Comparison of ENCODE assay signal across 12 cellular contexts in the genomic region with DNA sequence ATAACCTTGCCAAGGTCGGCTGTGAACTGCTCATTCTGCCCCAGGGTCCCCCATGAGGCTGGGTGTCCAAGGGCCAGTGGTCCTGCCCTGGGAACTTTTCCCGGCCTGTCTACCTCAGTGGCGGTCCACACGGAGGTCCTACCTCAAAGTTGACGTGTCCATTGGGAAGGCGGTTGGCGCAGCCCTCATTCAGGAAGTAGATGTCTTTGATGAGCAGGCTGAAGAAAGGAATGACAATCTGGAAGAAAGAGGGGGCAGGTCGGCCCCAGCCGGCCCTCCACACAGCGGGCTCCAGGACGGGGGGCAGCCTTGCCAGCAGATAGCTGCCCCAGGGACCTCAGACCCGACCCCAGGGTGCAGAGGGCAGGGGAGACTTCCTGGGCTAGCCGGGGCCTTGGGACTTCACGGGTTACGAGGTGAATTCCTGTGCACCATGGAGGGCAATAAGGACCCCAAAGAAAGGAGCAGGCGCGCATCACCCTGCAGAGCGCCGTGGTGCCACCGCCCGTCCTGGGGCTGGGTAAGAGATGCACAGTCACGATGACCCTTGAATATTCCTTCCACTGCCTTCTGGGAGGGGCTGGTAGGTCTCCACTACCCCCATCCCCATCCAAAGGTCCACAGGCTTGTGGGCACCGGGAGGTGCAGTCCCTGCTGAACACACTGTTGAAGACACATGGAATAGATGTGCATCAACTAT.
"Had no signal": no experiment of that assay in that cellular context is flagged by ENCODE, and none has a peak within 500 bp of the region (broad histone marks: within the 10 kb centered on the region; RNA-seq: fewer than 3 reads in every experiment).

No MANE protein-coding gene starts in this region.

- H3K4me3 ChIP-seq: pancreas, transverse colon had no signal

- H3K36me3 ChIP-seq: pancreas, transverse colon had no signal

- ATAC-seq: pancreas, T-helper 17 cell had no signal

- H3K27me3 ChIP-seq: pancreas, transverse colon had no signal

- DNase-seq: activated B cell treated with CpG ODN at 0.5 μM for 24 hours; activated CD4-positive, alpha-beta T cell treated with anti-CD3 and anti-CD28 coated beads, Interleukin-2, amount 10 ng/mL, durations not matched to agents 24 days and 14 days; activated CD8-positive, alpha-beta memory T cell treated with anti-CD3 and anti-CD28 coated beads for 24 hours; activated T-cell treated with anti-CD3 and anti-CD28 coated beads for 4 hours; effector CD4-positive, alpha-beta T cell; kidney glomerular epithelial cell; mesenchymal stem cell; SHP77; small intestine; T-helper 17 cell; transverse colon had no signal
